Comparison of ENCODE assay signal across 1 cellular context in the genomic region with DNA sequence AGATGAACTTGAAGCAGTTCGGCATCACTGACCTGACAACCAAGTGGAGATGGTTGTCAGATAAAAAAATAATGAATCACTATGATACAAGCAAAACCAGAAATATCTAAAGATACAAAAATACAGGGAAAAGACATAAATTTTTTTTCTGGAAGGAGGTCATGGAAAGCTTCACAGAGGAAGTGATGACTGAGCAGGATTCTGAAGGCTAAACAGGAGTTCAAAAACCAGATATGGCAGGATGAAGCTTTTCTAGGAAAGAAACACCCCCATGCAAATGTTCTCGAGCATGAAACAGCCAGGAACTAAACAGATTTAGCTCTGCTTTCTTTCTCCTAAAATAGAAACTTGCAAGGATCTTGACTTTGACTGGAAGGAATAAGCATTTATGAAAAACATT.
A peak's percentile ranks its signal among the peaks of the same experiment; 100 is the strongest.
TF ChIP-seq lines count a peak whose summit lies in the region.

No MANE protein-coding gene starts in this region.

TF ChIP-seq in A549, 52 proteins besides CTCF, POLR2A, EP300 and RAD21:
- TF ChIP-seq SREBF2 (IDR thresholded peaks at IDR 0.05) (no peak), MAFK (IDR thresholded peaks at IDR 0.05; ENCODE audit: partially characterized antibody) (peak; percentile 89)
